Comparison of ENCODE assay signal across 1 cellular context in the genomic region with DNA sequence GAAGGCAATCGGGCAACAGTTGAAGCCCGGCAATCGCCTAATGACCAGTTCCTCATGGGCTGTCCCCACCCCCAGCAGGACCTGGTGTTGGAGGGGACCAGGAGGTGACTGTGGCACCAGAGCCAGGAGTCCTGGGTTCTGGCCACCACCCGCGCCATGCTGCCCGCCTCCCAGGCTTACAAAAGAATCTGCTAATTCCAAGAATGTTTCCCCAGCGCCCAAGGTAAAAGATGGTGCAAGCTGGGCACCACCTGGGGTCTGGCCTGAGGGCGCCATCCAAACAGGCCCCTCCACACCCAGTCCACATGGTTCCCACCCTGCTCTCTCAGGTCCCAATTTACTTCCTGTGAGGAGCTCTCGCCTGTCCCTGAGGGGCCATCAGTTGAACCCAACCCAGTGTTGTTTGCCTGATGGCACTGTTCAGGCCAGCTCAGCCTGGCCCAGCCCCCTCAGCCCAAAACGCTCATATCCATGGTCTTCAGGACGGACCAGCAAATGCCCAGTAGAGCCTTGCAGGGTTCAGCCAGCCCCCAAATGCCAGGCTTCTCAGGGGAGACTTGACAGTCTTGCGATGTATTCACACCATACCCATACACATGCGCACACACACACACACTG.
TF ChIP-seq lines count a peak whose summit lies in the region.

No MANE protein-coding gene starts in this region.

TF ChIP-seq in HepG2, 621 proteins besides CTCF, POLR2A, EP300 and RAD21:
- TF ChIP-seq, protein P1, sequence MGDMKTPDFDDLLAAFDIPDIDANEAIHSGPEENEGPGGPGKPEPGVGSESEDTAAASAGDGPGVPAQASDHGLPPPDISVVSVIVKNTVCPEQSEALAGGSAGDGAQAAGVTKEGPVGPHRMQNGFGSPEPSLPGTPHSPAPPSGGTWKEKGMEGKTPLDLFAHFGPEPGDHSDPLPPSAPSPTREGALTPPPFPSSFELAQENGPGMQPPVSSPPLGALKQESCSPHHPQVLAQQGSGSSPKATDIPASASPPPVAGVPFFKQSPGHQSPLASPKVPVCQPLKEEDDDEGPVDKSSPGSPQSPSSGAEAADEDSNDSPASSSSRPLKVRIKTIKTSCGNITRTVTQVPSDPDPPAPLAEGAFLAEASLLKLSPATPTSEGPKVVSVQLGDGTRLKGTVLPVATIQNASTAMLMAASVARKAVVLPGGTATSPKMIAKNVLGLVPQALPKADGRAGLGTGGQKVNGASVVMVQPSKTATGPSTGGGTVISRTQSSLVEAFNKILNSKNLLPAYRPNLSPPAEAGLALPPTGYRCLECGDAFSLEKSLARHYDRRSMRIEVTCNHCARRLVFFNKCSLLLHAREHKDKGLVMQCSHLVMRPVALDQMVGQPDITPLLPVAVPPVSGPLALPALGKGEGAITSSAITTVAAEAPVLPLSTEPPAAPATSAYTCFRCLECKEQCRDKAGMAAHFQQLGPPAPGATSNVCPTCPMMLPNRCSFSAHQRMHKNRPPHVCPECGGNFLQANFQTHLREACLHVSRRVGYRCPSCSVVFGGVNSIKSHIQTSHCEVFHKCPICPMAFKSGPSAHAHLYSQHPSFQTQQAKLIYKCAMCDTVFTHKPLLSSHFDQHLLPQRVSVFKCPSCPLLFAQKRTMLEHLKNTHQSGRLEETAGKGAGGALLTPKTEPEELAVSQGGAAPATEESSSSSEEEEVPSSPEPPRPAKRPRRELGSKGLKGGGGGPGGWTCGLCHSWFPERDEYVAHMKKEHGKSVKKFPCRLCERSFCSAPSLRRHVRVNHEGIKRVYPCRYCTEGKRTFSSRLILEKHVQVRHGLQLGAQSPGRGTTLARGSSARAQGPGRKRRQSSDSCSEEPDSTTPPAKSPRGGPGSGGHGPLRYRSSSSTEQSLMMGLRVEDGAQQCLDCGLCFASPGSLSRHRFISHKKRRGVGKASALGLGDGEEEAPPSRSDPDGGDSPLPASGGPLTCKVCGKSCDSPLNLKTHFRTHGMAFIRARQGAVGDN (CRISPR knock-in tag; IDR thresholded peaks at IDR 0.05): peak; percentile 19; the same call in 1 of the 2 replicates
- TF ChIP-seq AGO2 (optimal IDR thresholded peaks at IDR 0.05; ENCODE audit: low read depth, low read length): peak; percentile 27
- no peak for TF ChIP-seq FOXK1 (CRISPR knock-in tag; IDR thresholded peaks at IDR 0.05; ENCODE audit: borderline replicate concordance, low read depth)
